16 cellular contexts compared by ENCODE assay signal in the genomic region with DNA sequence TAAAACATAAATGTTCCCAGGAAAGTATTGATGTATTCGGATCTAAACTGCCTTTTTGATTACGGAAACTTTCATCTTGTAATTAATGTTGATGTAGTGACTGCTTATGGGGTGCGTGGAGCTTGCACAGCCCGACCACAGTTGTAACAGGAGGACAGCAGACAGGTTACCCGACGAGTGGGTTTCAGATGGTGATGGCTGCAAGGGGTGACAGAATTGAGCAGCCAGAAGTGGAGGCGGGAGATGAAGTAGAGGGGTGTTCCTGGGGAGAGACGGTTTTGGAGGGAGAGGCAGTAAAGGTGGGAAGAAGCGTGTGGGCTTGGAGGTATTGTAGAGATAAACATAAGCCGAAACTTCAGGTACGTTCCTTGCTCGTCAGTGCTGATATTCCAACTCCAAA. TPM values are rescaled to one million over a fixed set of nuclear protein-coding genes. Genes with fewer than 3 reads are reported as not detected.
DNase-seq lines count a peak whose midpoint lies in the region; ATAC-seq and TF ChIP-seq lines count a peak whose summit lies in the region.
"Had no signal": no experiment of that assay in that cellular context is flagged by ENCODE, and none has a peak within 500 bp of the region (broad histone marks: within the 10 kb centered on the region; RNA-seq: fewer than 3 reads in every experiment).

No MANE protein-coding gene starts in this region.

- no peaks in the 10 kb centered on the region for H3K9me3 ChIP-seq in upper lobe of right lung

- no peak overlapping the region for H3K27ac ChIP-seq in upper lobe of right lung
- H3K27ac ChIP-seq: BLaER1, HL-60 had no signal

- POLR2A ChIA-PET in WTC11 (lab: Charles Lee): no interaction called here
- POLR2A ChIA-PET in activated CD4-positive, alpha-beta memory T cell treated with anti-CD3 and anti-CD28 coated beads, Interleukin-2, amount 10 ng/mL, durations not matched to agents 7 days and 5 days (lab: Charles Lee): no interaction called here
- POLR2A ChIA-PET in activated CD4-positive, alpha-beta memory T cell treated with anti-CD3 and anti-CD28 coated beads for 36 hours (lab: Charles Lee): no interaction called here

- no peak for TF ChIP-seq CTCF in WTC11 (IDR thresholded peaks at IDR 0.05)
- TF ChIP-seq CTCF in osteocyte (IDR thresholded peaks at IDR 0.05): no peak
- TF ChIP-seq CTCF in upper lobe of right lung (IDR thresholded peaks at IDR 0.05): no peak

- no peak overlapping the region for H3K4me3 Mint-ChIP-seq in activated CD8-positive, alpha-beta memory T cell treated with anti-CD3 and anti-CD28 coated beads, Interleukin-2, amount 10 ng/mL, durations not matched to agents 7 days and 5 days
- H3K4me3 Mint-ChIP-seq in WTC11 (no peak overlapping the region), osteocyte (ENCODE audit: unreplicated experiment) (no peak overlapping the region)
- H3K4me3 Mint-ChIP-seq in activated CD4-positive, alpha-beta memory T cell treated with anti-CD3 and anti-CD28 coated beads, Interleukin-2, amount 10 ng/mL, durations not matched to agents 7 days and 5 days: no peak overlapping the region
- no peak overlapping the region for H3K4me3 Mint-ChIP-seq in activated CD4-positive, alpha-beta memory T cell treated with anti-CD3 and anti-CD28 coated beads for 36 hours
- H3K4me3 Mint-ChIP-seq: CD8-positive, alpha-beta memory T cell had no signal

- peaks cover 3% of the 10 kb centered on the region for H3K4me1 ChIP-seq in upper lobe of right lung
- H3K4me1 ChIP-seq: Caco-2 had no signal

- peak; percentile 30 for DNase-seq in activated CD8-positive, alpha-beta memory T cell treated with anti-CD3 and anti-CD28 coated beads, Interleukin-2, amount 10 ng/mL, durations not matched to agents 7 days and 5 days
- no peak for DNase-seq in activated CD8-positive, alpha-beta memory T cell treated with anti-CD3 and anti-CD28 coated beads for 24 hours
- DNase-seq in WTC11 (ENCODE audit: low spot score) (no peak), osteocyte (ENCODE audit: extremely low spot score, unreplicated experiment) (peak; percentile 62), upper lobe of right lung (peak; percentile 10)
- no peak for DNase-seq in activated CD4-positive, alpha-beta memory T cell treated with anti-CD3 and anti-CD28 coated beads, Interleukin-2, amount 10 ng/mL, durations not matched to agents 7 days and 5 days
- no peak for DNase-seq in activated CD4-positive, alpha-beta memory T cell treated with anti-CD3 and anti-CD28 coated beads for 36 hours
- DNase-seq: 8988T, AML-193, Caco-2, DMS53, GF-D8 had no signal

- no peak overlapping the region for H3K27ac Mint-ChIP-seq in activated CD8-positive, alpha-beta memory T cell treated with anti-CD3 and anti-CD28 coated beads, Interleukin-2, amount 10 ng/mL, durations not matched to agents 7 days and 5 days
- H3K27ac Mint-ChIP-seq in WTC11 (peak overlapping the region; percentile 46), osteocyte (ENCODE audit: unreplicated experiment) (no peak overlapping the region)
- no peak overlapping the region for H3K27ac Mint-ChIP-seq in activated CD4-positive, alpha-beta memory T cell treated with anti-CD3 and anti-CD28 coated beads, Interleukin-2, amount 10 ng/mL, durations not matched to agents 7 days and 5 days
- H3K27ac Mint-ChIP-seq in activated CD4-positive, alpha-beta memory T cell treated with anti-CD3 and anti-CD28 coated beads for 36 hours: no peak overlapping the region

- no peak overlapping the region for H3K4me3 ChIP-seq in upper lobe of right lung
- H3K4me3 ChIP-seq: BLaER1 had no signal

- H3K36me3 ChIP-seq in upper lobe of right lung: peaks cover 18% of the 10 kb centered on the region

- H3K9me3 Mint-ChIP-seq in activated CD8-positive, alpha-beta memory T cell treated with anti-CD3 and anti-CD28 coated beads, Interleukin-2, amount 10 ng/mL, durations not matched to agents 7 days and 5 days (ENCODE audit: low read depth): peaks cover 8% of the 10 kb centered on the region
- H3K9me3 Mint-ChIP-seq in WTC11: peaks cover 8% of the 10 kb centered on the region
- H3K9me3 Mint-ChIP-seq in osteocyte (ENCODE audit: unreplicated experiment): peaks cover 6% of the 10 kb centered on the region
- H3K9me3 Mint-ChIP-seq in activated CD4-positive, alpha-beta memory T cell treated with anti-CD3 and anti-CD28 coated beads, Interleukin-2, amount 10 ng/mL, durations not matched to agents 7 days and 5 days: peaks cover 6% of the 10 kb centered on the region
- H3K9me3 Mint-ChIP-seq in activated CD4-positive, alpha-beta memory T cell treated with anti-CD3 and anti-CD28 coated beads for 36 hours: peaks cover 7% of the 10 kb centered on the region
- H3K9me3 Mint-ChIP-seq: CD8-positive, alpha-beta memory T cell had no signal

- CTCF ChIA-PET in activated CD8-positive, alpha-beta memory T cell treated with anti-CD3 and anti-CD28 coated beads, Interleukin-2, amount 10 ng/mL, durations not matched to agents 7 days and 5 days (lab: Charles Lee): no interaction called here
- CTCF ChIA-PET in WTC11 (lab: Charles Lee): no interaction called here
- CTCF ChIA-PET in activated CD4-positive, alpha-beta memory T cell treated with anti-CD3 and anti-CD28 coated beads, Interleukin-2, amount 10 ng/mL, durations not matched to agents 7 days and 5 days (lab: Charles Lee): no interaction called here
- CTCF ChIA-PET in activated CD4-positive, alpha-beta memory T cell treated with anti-CD3 and anti-CD28 coated beads for 36 hours (lab: Charles Lee): no interaction called here

- no peak for ATAC-seq in activated CD8-positive, alpha-beta memory T cell treated with anti-CD3 and anti-CD28 coated beads, Interleukin-2, amount 10 ng/mL, durations not matched to agents 7 days and 5 days
- ATAC-seq in WTC11: no peak
- ATAC-seq in upper lobe of right lung: no peak
- ATAC-seq: HCT116 had no signal

- intact Hi-C loops in upper lobe of right lung (cut with DNase I): no loop called here
- intact Hi-C loops in activated CD4-positive, alpha-beta memory T cell treated with anti-CD3 and anti-CD28 coated beads for 36 hours (cut with micrococcal nuclease): no loop called here

- H3K27me3 ChIP-seq in upper lobe of right lung: no peaks in the 10 kb centered on the region
- H3K27me3 ChIP-seq: BLaER1 had no signal

- peaks cover 39% of the 10 kb centered on the region for H3K36me3 Mint-ChIP-seq in activated CD8-positive, alpha-beta memory T cell treated with anti-CD3 and anti-CD28 coated beads, Interleukin-2, amount 10 ng/mL, durations not matched to agents 7 days and 5 days
- peaks cover 60% of the 10 kb centered on the region for H3K36me3 Mint-ChIP-seq in WTC11
- peaks cover 5% of the 10 kb centered on the region for H3K36me3 Mint-ChIP-seq in osteocyte (ENCODE audit: unreplicated experiment)
- H3K36me3 Mint-ChIP-seq in activated CD4-positive, alpha-beta memory T cell treated with anti-CD3 and anti-CD28 coated beads, Interleukin-2, amount 10 ng/mL, durations not matched to agents 7 days and 5 days (ENCODE audit: low read depth): peaks cover 53% of the 10 kb centered on the region
- H3K36me3 Mint-ChIP-seq in activated CD4-positive, alpha-beta memory T cell treated with anti-CD3 and anti-CD28 coated beads for 36 hours: peaks cover 41% of the 10 kb centered on the region

- H3K4me1 Mint-ChIP-seq in activated CD8-positive, alpha-beta memory T cell treated with anti-CD3 and anti-CD28 coated beads, Interleukin-2, amount 10 ng/mL, durations not matched to agents 7 days and 5 days: peaks cover 29% of the 10 kb centered on the region
- H3K4me1 Mint-ChIP-seq in WTC11 (peaks cover 18% of the 10 kb centered on the region), osteocyte (ENCODE audit: unreplicated experiment) (peaks cover 5% of the 10 kb centered on the region)
- peaks cover 35% of the 10 kb centered on the region for H3K4me1 Mint-ChIP-seq in activated CD4-positive, alpha-beta memory T cell treated with anti-CD3 and anti-CD28 coated beads, Interleukin-2, amount 10 ng/mL, durations not matched to agents 7 days and 5 days
- H3K4me1 Mint-ChIP-seq in activated CD4-positive, alpha-beta memory T cell treated with anti-CD3 and anti-CD28 coated beads for 36 hours (ENCODE audit: low read depth): peaks cover 27% of the 10 kb centered on the region

- no peaks in the 10 kb centered on the region for H3K27me3 Mint-ChIP-seq in activated CD8-positive, alpha-beta memory T cell treated with anti-CD3 and anti-CD28 coated beads, Interleukin-2, amount 10 ng/mL, durations not matched to agents 7 days and 5 days
- H3K27me3 Mint-ChIP-seq in WTC11 (ENCODE audit: low read depth): no peaks in the 10 kb centered on the region
- no peaks in the 10 kb centered on the region for H3K27me3 Mint-ChIP-seq in osteocyte (ENCODE audit: unreplicated experiment)
- no peaks in the 10 kb centered on the region for H3K27me3 Mint-ChIP-seq in activated CD4-positive, alpha-beta memory T cell treated with anti-CD3 and anti-CD28 coated beads, Interleukin-2, amount 10 ng/mL, durations not matched to agents 7 days and 5 days
- no peaks in the 10 kb centered on the region for H3K27me3 Mint-ChIP-seq in activated CD4-positive, alpha-beta memory T cell treated with anti-CD3 and anti-CD28 coated beads for 36 hours

TF ChIP-seq in WTC11, 78 proteins besides CTCF, POLR2A, EP300 and RAD21 (continues in another document):
- TF ChIP-seq ZNF396 (CRISPR knock-in tag; IDR thresholded peaks at IDR 0.05; ENCODE audit: borderline replicate concordance) (no peak), MYBL2 (CRISPR knock-in tag; IDR thresholded peaks at IDR 0.05) (no peak), TEAD4 (CRISPR knock-in tag; IDR thresholded peaks at IDR 0.05) (no peak)
- TF ChIP-seq, protein P1, sequence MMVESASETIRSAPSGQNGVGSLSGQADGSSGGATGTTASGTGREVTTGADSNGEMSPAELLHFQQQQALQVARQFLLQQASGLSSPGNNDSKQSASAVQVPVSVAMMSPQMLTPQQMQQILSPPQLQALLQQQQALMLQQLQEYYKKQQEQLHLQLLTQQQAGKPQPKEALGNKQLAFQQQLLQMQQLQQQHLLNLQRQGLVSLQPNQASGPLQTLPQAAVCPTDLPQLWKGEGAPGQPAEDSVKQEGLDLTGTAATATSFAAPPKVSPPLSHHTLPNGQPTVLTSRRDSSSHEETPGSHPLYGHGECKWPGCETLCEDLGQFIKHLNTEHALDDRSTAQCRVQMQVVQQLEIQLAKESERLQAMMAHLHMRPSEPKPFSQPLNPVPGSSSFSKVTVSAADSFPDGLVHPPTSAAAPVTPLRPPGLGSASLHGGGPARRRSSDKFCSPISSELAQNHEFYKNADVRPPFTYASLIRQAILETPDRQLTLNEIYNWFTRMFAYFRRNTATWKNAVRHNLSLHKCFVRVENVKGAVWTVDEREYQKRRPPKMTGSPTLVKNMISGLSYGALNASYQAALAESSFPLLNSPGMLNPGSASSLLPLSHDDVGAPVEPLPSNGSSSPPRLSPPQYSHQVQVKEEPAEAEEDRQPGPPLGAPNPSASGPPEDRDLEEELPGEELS (CRISPR knock-in tag; IDR thresholded peaks at IDR 0.05): no peak

RNA-seq across cellular contexts. Expression of a gene that starts 5.8 kb away (rescaled TPM):
- total RNA-seq in activated CD8-positive, alpha-beta memory T cell treated with anti-CD3 and anti-CD28 coated beads, Interleukin-2, amount 10 ng/mL, durations not matched to agents 7 days and 5 days: 10 to 100 TPM; 32.2 to 40.5 TPM
- 26.6 to 29.9 TPM (median 29.2 TPM) in 3 replicates for total RNA-seq in WTC11 (2021)
- total RNA-seq in osteocyte: 5.4 and 7.6 TPM in 2 replicates
- 13.2 TPM for total RNA-seq in upper lobe of right lung
- 10 to 100 TPM; 24.1 to 24.2 TPM for total RNA-seq in activated CD4-positive, alpha-beta memory T cell treated with anti-CD3 and anti-CD28 coated beads, Interleukin-2, amount 10 ng/mL, durations not matched to agents 7 days and 5 days
- total RNA-seq in activated CD4-positive, alpha-beta memory T cell treated with anti-CD3 and anti-CD28 coated beads for 36 hours: 10 to 100 TPM; 21.6 to 22.5 TPM

Comparison
In these comparisons a context has a peak if more than half of its experiments do, and no peak if none do; other contexts are left out.
1. DNase-seq: peak in activated CD8-positive, alpha-beta memory T cell treated with anti-CD3 and anti-CD28 coated beads, Interleukin-2, amount 10 ng/mL, durations not matched to agents 7 days and 5 days (single experiment), osteocyte (single experiment) and upper lobe of right lung (single experiment); none in activated CD8-positive, alpha-beta memory T cell treated with anti-CD3 and anti-CD28 coated beads for 24 hours (single experiment), WTC11 (single experiment), activated CD4-positive, alpha-beta memory T cell treated with anti-CD3 and anti-CD28 coated beads, Interleukin-2, amount 10 ng/mL, durations not matched to agents 7 days and 5 days (single experiment) and activated CD4-positive, alpha-beta memory T cell treated with anti-CD3 and anti-CD28 coated beads for 36 hours (single experiment).